Comparison of ENCODE assay signal across 39 cellular contexts in genomic region chr1:18786149-18786548, GRCh38.
"Had no signal": no experiment of that assay in that cellular context is flagged by ENCODE, and none has a peak within 500 bp of the region (broad histone marks: within the 10 kb centered on the region; RNA-seq: fewer than 3 reads in every experiment).

No MANE protein-coding gene starts in this region.

- H3K27ac Mint-ChIP-seq: activated naive CD4-positive, alpha-beta T cell treated with anti-CD3 and anti-CD28 coated beads for 36 hours; activated naive CD4-positive, alpha-beta T cell treated with anti-CD3 and anti-CD28 coated beads, Interleukin-2, amount 10 ng/mL, durations not matched to agents 7 days and 5 days; activated naive CD4-positive, alpha-beta T cell treated with anti-CD3 and anti-CD28 coated beads, Interleukin-2, amount 50 U/mL, for 24 hours; activated naive CD4-positive, alpha-beta T cell treated with anti-CD3 and anti-CD28 coated beads, Interleukin-2, amount 50 U/mL, for 72 hours; activated naive CD8-positive, alpha-beta T cell; activated naive CD8-positive, alpha-beta T cell treated with anti-CD3 and anti-CD28 coated beads for 36 hours; activated naive CD8-positive, alpha-beta T cell treated with anti-CD3 and anti-CD28 coated beads, Interleukin-2, amount 10 ng/mL, durations not matched to agents 7 days and 5 days; activated naive CD8-positive, alpha-beta T cell treated with anti-CD3 and anti-CD28 coated beads, Interleukin-2, amount 50 U/mL, for 24 hours; activated T-cell treated with anti-CD3 and anti-CD28 coated beads, Interleukin-2, amount 50 U/mL, for 72 hours; activated T-helper 1 cell treated with anti-CD3 and anti-CD28 coated beads, Interleukin-12 subunit alpha, Interleukin-12 subunit beta, Interleukin-2, Interleukin-4 antibody, amounts not matched to agents 30 ng/mL and 10 ng/mL and 1 ng/mL, durations not matched to agents 14 hours and 24 hours and 36 hours; activated T-helper 17 cell treated with anti-CD3 and anti-CD28 coated beads, Interleukin-2, amount 50 U/mL, for 72 hours; activated T-helper 2 cell treated with anti-CD3 and anti-CD28 coated beads, Interferon-gamma antibody, Interleukin-2, Interleukin-4, amounts not matched to agents 10 μg/mL and 5 μg/mL and 100 μg/mL, durations not matched to agents 14 hours and 24 hours and 36 hours had no signal

- FAIRE-seq: astrocyte, bronchial epithelial cell, colon had no signal

- H3K27ac ChIP-seq: adrenal gland, ascending aorta, body of pancreas, brain microvascular endothelial cell, breast epithelium, cardiac muscle cell, colonic mucosa had no signal

- H3K36me3 ChIP-seq: adrenal gland, ascending aorta, brain microvascular endothelial cell, breast epithelium, cardiac muscle cell, colonic mucosa had no signal

- H3K36me3 Mint-ChIP-seq: activated naive CD4-positive, alpha-beta T cell treated with anti-CD3 and anti-CD28 coated beads, Interleukin-2, amount 10 ng/mL, durations not matched to agents 7 days and 5 days; activated naive CD4-positive, alpha-beta T cell treated with anti-CD3 and anti-CD28 coated beads, Interleukin-2, amount 50 U/mL, for 24 hours; activated naive CD4-positive, alpha-beta T cell treated with anti-CD3 and anti-CD28 coated beads, Interleukin-2, amount 50 U/mL, for 72 hours; activated naive CD8-positive, alpha-beta T cell; activated naive CD8-positive, alpha-beta T cell treated with anti-CD3 and anti-CD28 coated beads for 36 hours; activated naive CD8-positive, alpha-beta T cell treated with anti-CD3 and anti-CD28 coated beads, Interleukin-2, amount 10 ng/mL, durations not matched to agents 7 days and 5 days; brain had no signal

- H3K4me3 ChIP-seq: adrenal gland, ascending aorta, body of pancreas, breast epithelium, cardiac muscle cell, colonic mucosa had no signal

- H3K4me1 Mint-ChIP-seq: activated naive CD4-positive, alpha-beta T cell treated with anti-CD3 and anti-CD28 coated beads, Interleukin-2, amount 10 ng/mL, durations not matched to agents 7 days and 5 days; activated naive CD4-positive, alpha-beta T cell treated with anti-CD3 and anti-CD28 coated beads, Interleukin-2, amount 50 U/mL, for 24 hours; activated naive CD8-positive, alpha-beta T cell treated with anti-CD3 and anti-CD28 coated beads for 36 hours; activated naive CD8-positive, alpha-beta T cell treated with anti-CD3 and anti-CD28 coated beads, Interleukin-2, amount 10 ng/mL, durations not matched to agents 7 days and 5 days; activated naive CD8-positive, alpha-beta T cell treated with anti-CD3 and anti-CD28 coated beads, Interleukin-2, amount 50 U/mL, for 24 hours; activated T-helper 17 cell treated with anti-CD3 and anti-CD28 coated beads, Interleukin-2, amount 50 U/mL, for 72 hours; central memory CD8-positive, alpha-beta T cell had no signal

- DNase-seq: activated effector memory CD4-positive, alpha-beta T cell treated with anti-CD3 and anti-CD28 coated beads, Interleukin-2, amount 50 U/mL, for 16 hours; activated effector memory CD4-positive, alpha-beta T cell treated with Interleukin-2 at 50 U/mL for 16 hours; activated gamma-delta T cell; activated gamma-delta T cell treated with Interleukin-2 at 50 U/mL for 16 hours; activated naive CD4-positive, alpha-beta T cell; activated naive CD4-positive, alpha-beta T cell treated with anti-CD3 and anti-CD28 coated beads for 36 hours; activated naive CD4-positive, alpha-beta T cell treated with anti-CD3 and anti-CD28 coated beads, Interleukin-2, amount 10 ng/mL, durations not matched to agents 7 days and 5 days; activated naive CD4-positive, alpha-beta T cell treated with anti-CD3 and anti-CD28 coated beads, Interleukin-2, amount 50 U/mL, for 16 hours; activated naive CD4-positive, alpha-beta T cell treated with Interleukin-2 at 50 U/mL for 16 hours; activated naive CD8-positive, alpha-beta T cell treated with anti-CD3 and anti-CD28 coated beads for 36 hours; activated naive CD8-positive, alpha-beta T cell treated with anti-CD3 and anti-CD28 coated beads, Interleukin-2, amount 10 ng/mL, durations not matched to agents 7 days and 5 days; activated naive CD8-positive, alpha-beta T cell treated with anti-CD3 and anti-CD28 coated beads, Interleukin-2, amount 50 U/mL, for 24 hours; activated T-cell treated with anti-CD3 and anti-CD28 coated beads, Interleukin-2, amount 50 U/mL, for 48 hours; activated T-cell treated with anti-CD3 and anti-CD28 coated beads, Interleukin-2, amount 50 U/mL, for 72 hours; adrenal gland; amniotic stem cell; amygdala; anterior cingulate cortex; aorta; body of pancreas; brain microvascular endothelial cell; caudate nucleus; central memory CD4-positive, alpha-beta T cell; cerebellar nuclear complex; colonic mucosa had no signal

- H3K9me3 Mint-ChIP-seq: activated naive CD4-positive, alpha-beta T cell treated with anti-CD3 and anti-CD28 coated beads for 36 hours; activated naive CD4-positive, alpha-beta T cell treated with anti-CD3 and anti-CD28 coated beads, Interleukin-2, amount 10 ng/mL, durations not matched to agents 7 days and 5 days; activated naive CD4-positive, alpha-beta T cell treated with anti-CD3 and anti-CD28 coated beads, Interleukin-2, amount 50 U/mL, for 24 hours; activated naive CD4-positive, alpha-beta T cell treated with anti-CD3 and anti-CD28 coated beads, Interleukin-2, amount 50 U/mL, for 72 hours; activated naive CD8-positive, alpha-beta T cell treated with anti-CD3 and anti-CD28 coated beads for 36 hours; activated naive CD8-positive, alpha-beta T cell treated with anti-CD3 and anti-CD28 coated beads, Interleukin-2, amount 10 ng/mL, durations not matched to agents 7 days and 5 days; activated naive CD8-positive, alpha-beta T cell treated with anti-CD3 and anti-CD28 coated beads, Interleukin-2, amount 50 U/mL, for 24 hours; activated T-cell treated with anti-CD3 and anti-CD28 coated beads, Interleukin-2, amount 50 U/mL, for 72 hours; activated T-helper 1 cell treated with anti-CD3 and anti-CD28 coated beads, Interleukin-12 subunit alpha, Interleukin-12 subunit beta, Interleukin-2, Interleukin-4 antibody, amounts not matched to agents 30 ng/mL and 10 ng/mL and 1 ng/mL, durations not matched to agents 14 hours and 24 hours and 36 hours; activated T-helper 17 cell treated with anti-CD3 and anti-CD28 coated beads, Interleukin-2, amount 50 U/mL, for 72 hours; activated T-helper 2 cell treated with anti-CD3 and anti-CD28 coated beads, Interferon-gamma antibody, Interleukin-2, Interleukin-4, amounts not matched to agents 10 μg/mL and 5 μg/mL and 100 μg/mL, durations not matched to agents 14 hours and 24 hours and 36 hours; central memory CD8-positive, alpha-beta T cell had no signal

- H3K4me3 Mint-ChIP-seq: activated naive CD4-positive, alpha-beta T cell treated with anti-CD3 and anti-CD28 coated beads for 36 hours; activated naive CD4-positive, alpha-beta T cell treated with anti-CD3 and anti-CD28 coated beads, Interleukin-2, amount 10 ng/mL, durations not matched to agents 7 days and 5 days; activated naive CD4-positive, alpha-beta T cell treated with anti-CD3 and anti-CD28 coated beads, Interleukin-2, amount 50 U/mL, for 24 hours; activated naive CD8-positive, alpha-beta T cell; activated naive CD8-positive, alpha-beta T cell treated with anti-CD3 and anti-CD28 coated beads for 36 hours; activated naive CD8-positive, alpha-beta T cell treated with anti-CD3 and anti-CD28 coated beads, Interleukin-2, amount 10 ng/mL, durations not matched to agents 7 days and 5 days; activated naive CD8-positive, alpha-beta T cell treated with anti-CD3 and anti-CD28 coated beads, Interleukin-2, amount 50 U/mL, for 24 hours; activated T-cell treated with anti-CD3 and anti-CD28 coated beads, Interleukin-2, amount 50 U/mL, for 72 hours; activated T-helper 1 cell treated with anti-CD3 and anti-CD28 coated beads, Interleukin-12 subunit alpha, Interleukin-12 subunit beta, Interleukin-2, Interleukin-4 antibody, amounts not matched to agents 30 ng/mL and 10 ng/mL and 1 ng/mL, durations not matched to agents 14 hours and 24 hours and 36 hours; activated T-helper 17 cell treated with anti-CD3 and anti-CD28 coated beads, Interleukin-2, amount 50 U/mL, for 72 hours; brain; central memory CD8-positive, alpha-beta T cell had no signal

- H3K9me3 ChIP-seq: adrenal gland, ascending aorta, body of pancreas, breast epithelium, colonic mucosa had no signal

- H3K4me1 ChIP-seq: adrenal gland, ascending aorta, body of pancreas, breast epithelium, colonic mucosa had no signal

- ATAC-seq: activated naive CD4-positive, alpha-beta T cell treated with anti-CD3 and anti-CD28 coated beads, Interleukin-2, amount 50 U/mL, for 72 hours; activated naive CD8-positive, alpha-beta T cell treated with anti-CD3 and anti-CD28 coated beads, Interleukin-2, amount 50 U/mL, for 24 hours; activated T-cell treated with anti-CD3 and anti-CD28 coated beads, Interleukin-2, amount 50 U/mL, for 72 hours; activated T-helper 17 cell treated with anti-CD3 and anti-CD28 coated beads, Interleukin-2, amount 50 U/mL, for 72 hours; body of pancreas had no signal

- H3K27me3 ChIP-seq: ascending aorta, cardiac muscle cell, colonic mucosa had no signal
